ENCODE assay signal across 8 cellular contexts in genomic region chr1:116374340-116375164, GRCh38. TPM values are rescaled to one million over a fixed set of nuclear protein-coding genes. Genes with fewer than 3 reads are reported as not detected.
DNase-seq lines count a peak whose midpoint lies in the region; ATAC-seq and TF ChIP-seq lines count a peak whose summit lies in the region.

No MANE protein-coding gene starts in this region.

- peak overlapping the region; percentile 80 for H3K27ac Mint-ChIP-seq in progenitor cell of endocrine pancreas

- no peak for ATAC-seq in activated T-cell treated with anti-CD3 and anti-CD28 coated beads, Interleukin-2, amount 50 U/mL, for 4 hours
- ATAC-seq in activated CD4-positive, CD25-positive, alpha-beta regulatory T cell treated with anti-CD3 and anti-CD28 coated beads, Interleukin-2, amount 50 U/mL, for 24 hours = no peak
- no peak for ATAC-seq in GM19395 (IDR thresholded peaks at IDR 0.05; ENCODE audit: unreplicated experiment)

- peaks cover 15% of the 10 kb centered on the region for H3K36me3 Mint-ChIP-seq in activated T-cell treated with anti-CD3 and anti-CD28 coated beads, Interleukin-2, amount 50 U/mL, for 4 hours (ENCODE audit: insufficient read depth)
- H3K36me3 Mint-ChIP-seq in progenitor cell of endocrine pancreas (ENCODE audit: insufficient read depth) = peaks cover 1% of the 10 kb centered on the region

- H3K4me1 Mint-ChIP-seq in activated T-cell treated with anti-CD3 and anti-CD28 coated beads, Interleukin-2, amount 50 U/mL, for 4 hours (ENCODE audit: low read depth) = peaks cover 47% of the 10 kb centered on the region
- H3K4me1 Mint-ChIP-seq in progenitor cell of endocrine pancreas (ENCODE audit: low read depth) = peaks cover 55% of the 10 kb centered on the region

- TF ChIP-seq CTCF in progenitor cell of endocrine pancreas (IDR thresholded peaks at IDR 0.05; ENCODE audit: unreplicated experiment) = no peak

- peak; percentile 40 for DNase-seq in stimulated activated CD4-positive, alpha-beta T cell treated with anti-CD3 and anti-CD28 coated beads, Interleukin-15, amount 100 ng/mL, for 24 hours
- no peak for DNase-seq in stimulated activated CD4-positive, alpha-beta T cell treated with anti-CD3 and anti-CD28 coated beads, Interleukin-2, amount 100 ng/mL, for 48 hours
- no peak for DNase-seq in activated T-cell treated with anti-CD3 and anti-CD28 coated beads, Interleukin-2, amount 50 U/mL, for 4 hours
- peak; percentile 43 for DNase-seq in globus pallidus (ENCODE audit: low spot score)
- no peak for DNase-seq in progenitor cell of endocrine pancreas (ENCODE audit: low spot score, unreplicated experiment)
- DNase-seq in UCSD-AML1 (lab: John Stamatoyannopoulos, UW; ENCODE audit: unreplicated experiment) = no peak

- no peaks in the 10 kb centered on the region for H3K9me3 Mint-ChIP-seq in activated T-cell treated with anti-CD3 and anti-CD28 coated beads, Interleukin-2, amount 50 U/mL, for 4 hours
- no peaks in the 10 kb centered on the region for H3K9me3 Mint-ChIP-seq in progenitor cell of endocrine pancreas (ENCODE audit: low read depth)

- peak overlapping the region; percentile 96 for H3K4me3 Mint-ChIP-seq in activated T-cell treated with anti-CD3 and anti-CD28 coated beads, Interleukin-2, amount 50 U/mL, for 4 hours
- peak overlapping the region; percentile 92 for H3K4me3 Mint-ChIP-seq in progenitor cell of endocrine pancreas (ENCODE audit: low read depth)

- H3K27me3 Mint-ChIP-seq in activated T-cell treated with anti-CD3 and anti-CD28 coated beads, Interleukin-2, amount 50 U/mL, for 4 hours (ENCODE audit: low read depth) = no peaks in the 10 kb centered on the region
- H3K27me3 Mint-ChIP-seq in progenitor cell of endocrine pancreas = peaks cover 3% of the 10 kb centered on the region

RNA-seq across cellular contexts. Expression of gene ATP1A1, which starts 1.5 kb away (rescaled TPM):
- 100 to 1,000 TPM; 334 to 383 (median 337) TPM for total RNA-seq in activated T-cell treated with anti-CD3 and anti-CD28 coated beads, Interleukin-2, amount 50 U/mL, for 4 hours
- total RNA-seq in progenitor cell of endocrine pancreas = 325 and 332 TPM in 2 replicates

Comparison
In these comparisons a context has a peak if more than half of its experiments do, and no peak if none do; other contexts are left out.
1. DNase-seq: peak in stimulated activated CD4-positive, alpha-beta T cell treated with anti-CD3 and anti-CD28 coated beads, Interleukin-15, amount 100 ng/mL, for 24 hours (single experiment) and globus pallidus (single experiment); none in stimulated activated CD4-positive, alpha-beta T cell treated with anti-CD3 and anti-CD28 coated beads, Interleukin-2, amount 100 ng/mL, for 48 hours (0 of 2), activated T-cell treated with anti-CD3 and anti-CD28 coated beads, Interleukin-2, amount 50 U/mL, for 4 hours (single experiment), progenitor cell of endocrine pancreas (single experiment) and UCSD-AML1 (single experiment).